ENCODE assay signal across 1 cellular context in genomic region chr17:77279448-77280303, GRCh38.
TF ChIP-seq lines count a peak whose summit lies in the region.

No MANE protein-coding gene starts in this region.

TF ChIP-seq in K562, 482 proteins besides CTCF, POLR2A, EP300 and RAD21 (continued from another document):
- peak; percentile 27; the same call in 1 of the 2 replicates for TF ChIP-seq ZEB2 (IDR thresholded peaks at IDR 0.05)
- no peak for TF ChIP-seq ZBED1 (IDR thresholded peaks at IDR 0.05)
- TF ChIP-seq FOXP1 (CRISPR knock-in tag; IDR thresholded peaks at IDR 0.05) = peak; percentile 53; the same call in 1 of the 2 replicates
- TF ChIP-seq TEAD4 (IDR thresholded peaks at IDR 0.05; ENCODE audit: low read length) = peak; percentile 53; the same call in 1 of the 2 replicates
- TF ChIP-seq TEAD4 (CRISPR knock-in tag; IDR thresholded peaks at IDR 0.05; ENCODE audit: borderline replicate concordance) = no peak
- no peak for TF ChIP-seq ZNF785 (CRISPR knock-in tag; IDR thresholded peaks at IDR 0.05)
- peak; percentile 98 for TF ChIP-seq EGR1 (conservative IDR thresholded peaks at IDR 0.05)
- TF ChIP-seq HMBOX1 (IDR thresholded peaks at IDR 0.05) = 0 out of 2 replicates have a peak, but pooled peaks have one; percentile 21
- peak; percentile 2 for TF ChIP-seq SAP30 (IDR thresholded peaks at IDR 0.05; ENCODE audit: borderline replicate concordance, insufficient read depth, low read depth, low read length, poor library complexity, severe bottlenecking)
- 0 out of 2 replicates have a peak, but pooled peaks have one; percentile 18 for TF ChIP-seq RB1 (IDR thresholded peaks at IDR 0.05; ENCODE audit: low read depth)
- no peak for TF ChIP-seq BRCA1 (IDR thresholded peaks at IDR 0.05)
- TF ChIP-seq BRCA1 (CRISPR knock-in tag; IDR thresholded peaks at IDR 0.05) = no peak
- TF ChIP-seq PRDM10 (IDR thresholded peaks at IDR 0.05; ENCODE audit: partially characterized antibody) = peak; percentile 29
- TF ChIP-seq ATF1 (CRISPR knock-in tag; IDR thresholded peaks at IDR 0.05) = no peak
- peak; percentile 64 for TF ChIP-seq ATF1 (tag; IDR thresholded peaks at IDR 0.05)
- peak; percentile 90 for TF ChIP-seq ZBTB5 (IDR thresholded peaks at IDR 0.05)
- peak; percentile 89 for TF ChIP-seq CC2D1A (IDR thresholded peaks at IDR 0.05)
- no peak for TF ChIP-seq ZHX1 (conservative IDR thresholded peaks at IDR 0.05; ENCODE audit: low read length)
- peak; percentile 59 for TF ChIP-seq ZFX (CRISPR knock-in tag; IDR thresholded peaks at IDR 0.05)
- TF ChIP-seq KDM4B (IDR thresholded peaks at IDR 0.05; ENCODE audit: borderline replicate concordance in 2 of 2, low read depth in 1 of 2) = peak in 1 of 2 experiments; percentile 24; a peak in 1 of 4 replicates
- TF ChIP-seq NR4A1 (CRISPR knock-in tag; IDR thresholded peaks at IDR 0.05) = no peak
- peak; percentile 77 for TF ChIP-seq NR4A1 (tag; IDR thresholded peaks at IDR 0.05)
